Comparison of ENCODE assay signal across 17 cellular contexts in genomic region chr1:44643721-44644330, GRCh38. TPM values are rescaled to one million over a fixed set of nuclear protein-coding genes. Genes with fewer than 3 reads are reported as not detected.
DNase-seq lines count a peak whose midpoint lies in the region; ATAC-seq and TF ChIP-seq lines count a peak whose summit lies in the region.
"Had no signal": no experiment of that assay in that cellular context is flagged by ENCODE, and none has a peak within 500 bp of the region (broad histone marks: within the 10 kb centered on the region; RNA-seq: fewer than 3 reads in every experiment).

No MANE protein-coding gene starts in this region.

- 57% methylated on average over 7 of the region's 9 CpGs for WGBS in esophagus muscularis mucosa
- WGBS in suprapubic skin, result 71% methylated on average over 5 of the region's 9 CpGs

- TF ChIP-seq EP300 in esophagus muscularis mucosa (IDR thresholded peaks at IDR 0.05) (no peak), suprapubic skin (IDR thresholded peaks at IDR 0.05) (no peak)

- peaks cover 39 to 68% (median 63%) of the 10 kb centered on the region in 4 donors for H3K4me1 ChIP-seq in esophagus muscularis mucosa
- peaks cover 27% of the 10 kb centered on the region for H3K4me1 ChIP-seq in suprapubic skin

- TF ChIP-seq POLR2A in esophagus muscularis mucosa (IDR thresholded peaks at IDR 0.05; ENCODE audit: low read depth) (no peak), suprapubic skin (IDR thresholded peaks at IDR 0.05) (no peak)

- H3K27me3 Mint-ChIP-seq in activated T-cell treated with anti-CD3 and anti-CD28 coated beads, Interleukin-2, amount 50 U/mL, for 24 hours, result no peaks in the 10 kb centered on the region
- H3K27me3 Mint-ChIP-seq: activated B cell treated with CpG ODN at 0.5 μM for 24 hours had no signal

- intact Hi-C loops in esophagus muscularis mucosa (cut with DNase I), result no loop called here

- peaks cover 99% of the 10 kb centered on the region for H3K36me3 Mint-ChIP-seq in activated T-cell treated with anti-CD3 and anti-CD28 coated beads, Interleukin-2, amount 50 U/mL, for 24 hours (ENCODE audit: low read depth)
- H3K36me3 Mint-ChIP-seq in stimulated activated effector memory CD8-positive, alpha-beta T cell treated with anti-CD3 and anti-CD28 coated beads, Interleukin-12 subunit alpha, Interleukin-12 subunit beta, amount 100 ng/mL, for 72 hours, result peaks cover 89% of the 10 kb centered on the region

- no peaks in the 10 kb centered on the region for H3K9me3 Mint-ChIP-seq in activated T-cell treated with anti-CD3 and anti-CD28 coated beads, Interleukin-2, amount 50 U/mL, for 24 hours
- H3K9me3 Mint-ChIP-seq in stimulated activated effector memory CD8-positive, alpha-beta T cell treated with anti-CD3 and anti-CD28 coated beads, Interleukin-12 subunit alpha, Interleukin-12 subunit beta, amount 100 ng/mL, for 72 hours, result no peaks in the 10 kb centered on the region
- H3K9me3 Mint-ChIP-seq: activated B cell treated with CpG ODN at 0.5 μM for 24 hours had no signal

- H3K4me3 ChIP-seq in esophagus muscularis mucosa (no peak overlapping the region), suprapubic skin (no peak overlapping the region)
- H3K4me3 ChIP-seq: PC-9 had no signal

- peaks cover 5% of the 10 kb centered on the region for H3K4me1 Mint-ChIP-seq in activated T-cell treated with anti-CD3 and anti-CD28 coated beads, Interleukin-2, amount 50 U/mL, for 24 hours (ENCODE audit: low read depth)
- H3K4me1 Mint-ChIP-seq in stimulated activated effector memory CD8-positive, alpha-beta T cell treated with anti-CD3 and anti-CD28 coated beads, Interleukin-12 subunit alpha, Interleukin-12 subunit beta, amount 100 ng/mL, for 72 hours, result peaks cover 20% of the 10 kb centered on the region
- H3K4me1 Mint-ChIP-seq: activated B cell treated with CpG ODN at 0.5 μM for 24 hours had no signal

- peak overlapping the region; percentile 24 for H3K27ac Mint-ChIP-seq in activated T-cell treated with anti-CD3 and anti-CD28 coated beads, Interleukin-2, amount 50 U/mL, for 24 hours
- peak overlapping the region; percentile 36 for H3K27ac Mint-ChIP-seq in stimulated activated effector memory CD8-positive, alpha-beta T cell treated with anti-CD3 and anti-CD28 coated beads, Interleukin-12 subunit alpha, Interleukin-12 subunit beta, amount 100 ng/mL, for 72 hours
- H3K27ac Mint-ChIP-seq: activated B cell treated with CpG ODN at 0.5 μM for 24 hours had no signal

- H3K27ac ChIP-seq in esophagus muscularis mucosa (replicated peaks in 1 of 4), result peak overlapping the region; percentile 87 to 92 (median 90)
- no peak overlapping the region for H3K27ac ChIP-seq in suprapubic skin
- H3K27ac ChIP-seq: PC-9 had no signal

- ATAC-seq in stimulated activated effector memory CD8-positive, alpha-beta T cell treated with anti-CD3 and anti-CD28 coated beads, Interleukin-12 subunit alpha, Interleukin-12 subunit beta, amount 100 ng/mL, for 72 hours, result no peak
- ATAC-seq in GM21515 (IDR thresholded peaks at IDR 0.05; ENCODE audit: unreplicated experiment), result no peak

- no peaks in the 10 kb centered on the region for H3K27me3 ChIP-seq in esophagus muscularis mucosa
- no peaks in the 10 kb centered on the region for H3K27me3 ChIP-seq in suprapubic skin

- no peak overlapping the region for H3K4me3 Mint-ChIP-seq in activated T-cell treated with anti-CD3 and anti-CD28 coated beads, Interleukin-2, amount 50 U/mL, for 24 hours
- H3K4me3 Mint-ChIP-seq in stimulated activated effector memory CD8-positive, alpha-beta T cell treated with anti-CD3 and anti-CD28 coated beads, Interleukin-12 subunit alpha, Interleukin-12 subunit beta, amount 100 ng/mL, for 72 hours, result no peak overlapping the region
- H3K4me3 Mint-ChIP-seq: activated B cell treated with CpG ODN at 0.5 μM for 24 hours had no signal

- H3K9me3 ChIP-seq in esophagus muscularis mucosa, result no peaks in the 10 kb centered on the region
- no peaks in the 10 kb centered on the region for H3K9me3 ChIP-seq in suprapubic skin

- TF ChIP-seq CTCF in esophagus muscularis mucosa (IDR thresholded peaks at IDR 0.05), result no peak
- no peak for TF ChIP-seq CTCF in suprapubic skin (IDR thresholded peaks at IDR 0.05)

- no peak for DNase-seq in activated T-cell treated with anti-CD3 and anti-CD28 coated beads, Interleukin-2, amount 50 U/mL, for 24 hours
- DNase-seq in activated T-cell treated with anti-CD3 and anti-CD28 coated beads, Interleukin-2, amount 50 U/mL, for 1 hour, result no peak
- DNase-seq in NCI-H748 treated with DMSO at 0.1 percent for 48 hours (lab: John Stamatoyannopoulos, UW) (peak; percentile 33), esophagus muscularis mucosa (ENCODE audit: extremely low spot score) (no peak), suprapubic skin (ENCODE audit: low spot score in 2 of 2) (no peak), T-helper 2 cell (no peak)
- no peak for DNase-seq in stimulated activated effector memory CD8-positive, alpha-beta T cell treated with anti-CD3 and anti-CD28 coated beads, Interleukin-12 subunit alpha, Interleukin-12 subunit beta, amount 100 ng/mL, for 72 hours (ENCODE audit: low spot score in 2 of 2)
- DNase-seq: activated B cell treated with CpG ODN at 0.5 μM for 24 hours; activated naive CD4-positive, alpha-beta T cell treated with anti-CD3 and anti-CD28 coated beads, Interleukin-2, amount 50 U/mL, for 16 hours; cerebellar nuclear complex; midbrain; NCI-H2171; stimulated activated CD4-positive, alpha-beta T cell treated with anti-CD3 and anti-CD28 coated beads, Interleukin-4, amount 100 ng/mL, for 1 hour had no signal

- H3K36me3 ChIP-seq in esophagus muscularis mucosa, result peaks cover 18 to 98% (median 83%) of the 10 kb centered on the region in 4 donors
- peaks cover 96% of the 10 kb centered on the region for H3K36me3 ChIP-seq in suprapubic skin

RNA-seq across cellular contexts. Expression of gene TMEM53, which starts 30.5 kb away (rescaled TPM):
- total RNA-seq in esophagus muscularis mucosa (1 to 10 TPM; 4.5 to 7.0 (median 5.7) TPM), suprapubic skin (1 to 10 TPM; 2.3 to 9.9 (median 4.3) TPM)

RNA-seq across cellular contexts. Expression of gene ARMH1, which starts 30.7 kb away (rescaled TPM):
- total RNA-seq in esophagus muscularis mucosa (under 1 TPM; 0.26 to 0.75 (median 0.54) TPM), suprapubic skin (1 to 10 TPM in 3 of 4 donors, under 1 TPM in 1; 0.80 to 5.0 (median 1.4) TPM)
- total RNA-seq: endothelial cell of umbilical vein, HT1080 had no signal
